In the genomic region with DNA sequence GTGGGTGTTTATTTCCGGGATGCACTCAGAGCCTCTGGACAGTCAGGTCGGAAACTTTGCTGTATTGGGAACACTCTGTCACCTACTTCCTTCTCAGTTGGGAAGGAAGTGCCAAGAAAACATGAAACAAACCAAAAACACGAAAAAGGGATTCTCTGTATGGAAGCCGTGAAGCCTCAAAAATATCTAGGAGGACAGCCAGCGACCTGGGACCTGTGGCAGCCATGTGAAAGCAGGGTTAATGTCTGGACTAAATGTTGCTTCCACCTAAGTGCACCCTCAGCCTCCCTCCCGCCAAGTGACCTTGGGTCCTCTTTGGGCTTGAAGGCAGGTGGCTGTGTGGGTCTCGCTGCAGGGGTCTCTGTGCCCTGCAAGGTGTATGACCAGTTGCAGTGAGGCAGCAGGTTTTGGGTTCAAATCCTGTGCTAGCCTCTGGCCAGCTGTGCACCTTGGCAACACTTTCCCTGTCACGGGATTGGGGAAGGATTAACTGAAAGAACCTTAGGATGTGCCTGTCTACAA, we compare ENCODE assay signal across 8 cellular contexts. TPM values are rescaled to one million over a fixed set of nuclear protein-coding genes. Genes with fewer than 3 reads are reported as not detected.
DNase-seq lines count a peak whose midpoint lies in the region; FAIRE-seq and TF ChIP-seq lines count a peak whose summit lies in the region.

No MANE protein-coding gene starts in this region.

- H3K36me3 ChIP-seq in BLaER1 (peaks cover 17% of the 10 kb centered on the region; the same call in 1 of the 2 replicates), KOPT-K1 (ENCODE audit: insufficient read depth, low read length) (peaks cover 5% of the 10 kb centered on the region; the same call in 1 of the 2 replicates), muscle layer of colon (ENCODE audit: insufficient read depth, low read length) (no peaks in the 10 kb centered on the region)

- peak overlapping the region; percentile 95 for H3K4me3 ChIP-seq in BLaER1
- H3K4me3 ChIP-seq in muscle layer of colon (ENCODE audit: low read depth in 1 of 2, low read length in 2 of 2), result peak overlapping the region; percentile 82 to 90

- TF ChIP-seq POLR2A in H54 (IDR thresholded peaks at IDR 0.05; ENCODE audit: low read depth, low read length), result no peak

- no peak for FAIRE-seq in H54 (lab: Jason Lieb, UNC)

- H3K9ac ChIP-seq in BLaER1 (peak overlapping the region; percentile 96), muscle layer of colon (ENCODE audit: low read length) (peak overlapping the region; percentile 45)

- H3K27me3 ChIP-seq in BLaER1 (no peaks in the 10 kb centered on the region), muscle layer of colon (ENCODE audit: control insufficient read depth in 1 of 2, insufficient read depth in 2 of 2, low read length in 2 of 2) (no peaks in the 10 kb centered on the region)

- H3K27ac ChIP-seq in BLaER1 (peak overlapping the region; percentile 96), KOPT-K1 (ENCODE audit: low read depth, low read length, poor library complexity, severe bottlenecking) (peak overlapping the region; percentile 81), cingulate gyrus (ENCODE audit: low read depth, low read length) (peak overlapping the region; percentile 87), muscle layer of colon (ENCODE audit: low read depth, low read length) (peak overlapping the region; percentile 92)

- H3K9me3 ChIP-seq in BLaER1 (no peaks in the 10 kb centered on the region), KOPT-K1 (ENCODE audit: insufficient read depth, low read length, poor library complexity, severe bottlenecking) (no peaks in the 10 kb centered on the region), muscle layer of colon (ENCODE audit: low read length) (no peaks in the 10 kb centered on the region)

- peak overlapping the region; percentile 95 for H3K4me2 ChIP-seq in BLaER1

- H4K20me1 ChIP-seq in BLaER1, result peaks cover 38% of the 10 kb centered on the region

- H3K4me1 ChIP-seq in BLaER1 (peaks cover 28% of the 10 kb centered on the region), muscle layer of colon (ENCODE audit: insufficient read depth, low read length) (peaks cover 21% of the 10 kb centered on the region)

- DNase-seq in SKM-1 treated with dmso at 0.1 percent for 144 hours (lab: John Stamatoyannopoulos, UW; ENCODE audit: unreplicated experiment) (no peak), GF-D8 (lab: John Stamatoyannopoulos, UW) (no peak), mucosa of gallbladder (ENCODE audit: low spot score) (no peak), H54 (ENCODE audit: insufficient read length, low spot score) (no peak)

RNA-seq across cellular contexts. Expression of a gene that starts 0.8 kb away (rescaled TPM):
- total RNA-seq in mucosa of gallbladder, result 44.9 TPM

RNA-seq across cellular contexts. Expression of a gene that starts 27.1 kb away (rescaled TPM):
- total RNA-seq in mucosa of gallbladder, result 16.2 TPM

RNA-seq across cellular contexts. Expression of a gene that starts 41.7 kb away (rescaled TPM):
- 32.5 TPM for total RNA-seq in mucosa of gallbladder

RNA-seq across cellular contexts. Expression of a gene that starts 51.4 kb away (rescaled TPM):
- 38.9 TPM for total RNA-seq in mucosa of gallbladder
